In the genomic region with DNA sequence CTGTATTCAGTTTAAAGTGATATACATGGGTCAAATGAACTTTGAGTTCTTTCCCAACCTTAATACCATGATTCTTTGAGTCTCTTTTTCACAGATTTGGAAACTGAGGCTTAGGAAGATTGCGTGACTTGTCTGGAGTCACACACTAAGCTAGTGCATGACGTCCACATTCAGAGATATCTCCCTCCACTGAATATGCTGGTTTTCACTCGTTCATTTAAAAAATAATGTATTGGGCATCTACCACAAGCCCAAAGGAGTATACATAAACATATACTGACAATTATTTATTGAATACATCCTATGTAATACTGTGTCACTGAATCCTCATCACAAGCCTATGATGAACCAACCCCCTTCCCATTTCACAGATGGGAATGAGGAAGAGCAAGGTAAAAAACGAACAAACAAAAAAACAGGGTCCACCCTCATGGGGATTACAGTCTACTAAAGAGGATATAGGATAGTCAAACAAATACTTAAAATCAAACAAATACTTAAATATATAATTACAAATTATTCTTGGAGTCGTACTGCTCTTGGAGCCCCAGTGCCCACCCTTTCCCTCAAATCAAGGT, we compare ENCODE assay signal across 7 cellular contexts. TPM values are rescaled to one million over a fixed set of nuclear protein-coding genes. Genes with fewer than 3 reads are reported as not detected.
DNase-seq lines count a peak whose midpoint lies in the region; ATAC-seq and TF ChIP-seq lines count a peak whose summit lies in the region.

No MANE protein-coding gene starts in this region.

- WGBS in hepatocyte (ENCODE audit: low lambda C conversion rate, missing lambda C conversion rate), result 72% methylated on average over 5 of the region's 5 CpGs

- peak; percentile 4 for ATAC-seq in HG03108 (IDR thresholded peaks at IDR 0.05; ENCODE audit: unreplicated experiment)
- ATAC-seq in stimulated activated effector memory CD8-positive, alpha-beta T cell treated with anti-CD3 and anti-CD28 coated beads, Interleukin-12 subunit alpha, Interleukin-12 subunit beta, amount 100 ng/mL, for 72 hours, result no peak
- ATAC-seq in HG02763 (IDR thresholded peaks at IDR 0.05; ENCODE audit: unreplicated experiment), result no peak

- H3K4me1 Mint-ChIP-seq in stimulated activated effector memory CD8-positive, alpha-beta T cell treated with anti-CD3 and anti-CD28 coated beads, Interleukin-12 subunit alpha, Interleukin-12 subunit beta, amount 100 ng/mL, for 72 hours, result peaks cover 31% of the 10 kb centered on the region

- peak overlapping the region; percentile 99 for H3K27ac ChIP-seq in WERI-Rb-1
- peak overlapping the region; percentile 98 for H3K27ac ChIP-seq in hepatocyte

- no peaks in the 10 kb centered on the region for H3K9me2 ChIP-seq in hepatocyte (replicated peaks; ENCODE audit: insufficient read depth)

- TF ChIP-seq CTCF in WERI-Rb-1 (IDR thresholded peaks at IDR 0.05; ENCODE audit: low read depth, low read length) (no peak), hepatocyte (IDR thresholded peaks at IDR 0.05; ENCODE audit: poor library complexity) (no peak)

- peak overlapping the region; percentile 98 for H3K27ac Mint-ChIP-seq in stimulated activated effector memory CD8-positive, alpha-beta T cell treated with anti-CD3 and anti-CD28 coated beads, Interleukin-12 subunit alpha, Interleukin-12 subunit beta, amount 100 ng/mL, for 72 hours

- no peak for DNase-seq in WERI-Rb-1
- no peak for DNase-seq in hepatocyte (ENCODE audit: low spot score)
- no peak for DNase-seq in stimulated activated effector memory CD8-positive, alpha-beta T cell treated with anti-CD3 and anti-CD28 coated beads, Interleukin-12 subunit alpha, Interleukin-12 subunit beta, amount 100 ng/mL, for 72 hours (ENCODE audit: low spot score in 2 of 2)
- no peak for DNase-seq in NCI-H510A (lab: John Stamatoyannopoulos, UW)
- no peak for DNase-seq in NCI-H1092 treated with DMSO at 0.1 percent for 48 hours (lab: John Stamatoyannopoulos, UW)

- peak overlapping the region; percentile 97 for H3K4me3 Mint-ChIP-seq in stimulated activated effector memory CD8-positive, alpha-beta T cell treated with anti-CD3 and anti-CD28 coated beads, Interleukin-12 subunit alpha, Interleukin-12 subunit beta, amount 100 ng/mL, for 72 hours

- peaks cover 24% of the 10 kb centered on the region for H3K36me3 Mint-ChIP-seq in stimulated activated effector memory CD8-positive, alpha-beta T cell treated with anti-CD3 and anti-CD28 coated beads, Interleukin-12 subunit alpha, Interleukin-12 subunit beta, amount 100 ng/mL, for 72 hours

- H2AFZ ChIP-seq in hepatocyte, result peak overlapping the region; percentile 81

- no peaks in the 10 kb centered on the region for H3K9me3 Mint-ChIP-seq in stimulated activated effector memory CD8-positive, alpha-beta T cell treated with anti-CD3 and anti-CD28 coated beads, Interleukin-12 subunit alpha, Interleukin-12 subunit beta, amount 100 ng/mL, for 72 hours

- H3K27me3 ChIP-seq in WERI-Rb-1 (ENCODE audit: insufficient read depth, low read depth, severe bottlenecking) (no peaks in the 10 kb centered on the region), hepatocyte (peaks cover under 1% of the 10 kb centered on the region)

- H4K20me1 ChIP-seq in hepatocyte (ENCODE audit: insufficient read depth, poor library complexity, severe bottlenecking), result peaks cover 16% of the 10 kb centered on the region

- peak overlapping the region; percentile 75 for H3K4me2 ChIP-seq in hepatocyte

- no peaks in the 10 kb centered on the region; the same call in 1 of the 2 replicates for H3K36me3 ChIP-seq in WERI-Rb-1
- no peaks in the 10 kb centered on the region for H3K36me3 ChIP-seq in hepatocyte (replicated peaks; ENCODE audit: insufficient read depth, low read depth)

- H3K79me2 ChIP-seq in hepatocyte, result peaks cover 42% of the 10 kb centered on the region

- peaks cover 20% of the 10 kb centered on the region for H3K4me1 ChIP-seq in hepatocyte (ENCODE audit: insufficient read depth)

- H3K9me3 ChIP-seq in WERI-Rb-1 (ENCODE audit: severe bottlenecking), result no peaks in the 10 kb centered on the region
- no peaks in the 10 kb centered on the region for H3K9me3 ChIP-seq in hepatocyte (ENCODE audit: low read depth)

- no peak overlapping the region; the same call in 1 of the 2 replicates for H3K4me3 ChIP-seq in WERI-Rb-1 (ENCODE audit: low read depth, low read length)
- no peak overlapping the region for H3K4me3 ChIP-seq in hepatocyte

RNA-seq across cellular contexts. Expression of gene TM9SF4, which starts 0.6 kb away (rescaled TPM):
- total RNA-seq in hepatocyte, result 65.3 and 72.3 TPM in 2 replicates
- polyA plus RNA-seq in hepatocyte, result 86.4 and 87.3 TPM in 2 replicates

RNA-seq across cellular contexts. Expression of gene HCK, which starts 56.9 kb away (rescaled TPM):
- total RNA-seq in hepatocyte, result 0.44 and 2.2 TPM in 2 replicates
- 0.54 and 0.90 TPM in 2 replicates for polyA plus RNA-seq in hepatocyte
